Comparison of ENCODE assay signal across 29 cellular contexts in genomic region chrX:73401591-73402266, GRCh38. TPM values are rescaled to one million over a fixed set of nuclear protein-coding genes. Genes with fewer than 3 reads are reported as not detected.
DNase-seq lines count a peak whose midpoint lies in the region; ATAC-seq, FAIRE-seq and TF ChIP-seq lines count a peak whose summit lies in the region.
"Had no signal": no experiment of that assay in that cellular context is flagged by ENCODE, and none has a peak within 500 bp of the region (broad histone marks: within the 10 kb centered on the region; RNA-seq: fewer than 3 reads in every experiment).

No MANE protein-coding gene starts in this region.

- intact Hi-C loops in HepG2 (cut with micrococcal nuclease; ENCODE audit: unreplicated experiment) = no loop called here
- intact Hi-C loops in right lobe of liver (cut with DNase I) = no loop called here

- TF ChIP-seq CTCF in HepG2 (CRISPR knock-in tag; IDR thresholded peaks at IDR 0.05) = no peak
- TF ChIP-seq CTCF in right lobe of liver (IDR thresholded peaks at IDR 0.05) = no peak
- TF ChIP-seq CTCF in WTC11 (IDR thresholded peaks at IDR 0.05) = no peak
- no peak for TF ChIP-seq CTCF in mesothelial cell of epicardium (IDR thresholded peaks at IDR 0.05; ENCODE audit: unreplicated experiment)
- TF ChIP-seq CTCF in D721Med (IDR thresholded peaks at IDR 0.05; ENCODE audit: insufficient read depth, missing control alignments) = no peak

- H3K27me3 Mint-ChIP-seq in WTC11 (ENCODE audit: low read depth) (peaks cover 30% of the 10 kb centered on the region), mesothelial cell of epicardium (ENCODE audit: low read depth) (no peaks in the 10 kb centered on the region), T-cell (peaks cover 5 to 36% of the 10 kb centered on the region in 2 donors)
- H3K27me3 Mint-ChIP-seq: dendritic cell treated with granulocyte-macrophage colony-stimulating factor and Interleukin-4, amounts not matched to agents 40 ng/mL and 50 ng/mL, for 4 days; T-helper 17 cell; type B pancreatic cell had no signal

- H3K4me1 Mint-ChIP-seq in WTC11 = peaks cover 9% of the 10 kb centered on the region
- peaks cover 4% of the 10 kb centered on the region for H3K4me1 Mint-ChIP-seq in mesothelial cell of epicardium
- no peaks in the 10 kb centered on the region for H3K4me1 Mint-ChIP-seq in T-cell
- H3K4me1 Mint-ChIP-seq: activated naive CD4-positive, alpha-beta T cell treated with anti-CD3 and anti-CD28 coated beads, Interleukin-2, amount 50 U/mL, for 24 hours; T-helper 17 cell had no signal

- H3K27ac ChIP-seq in HepG2 (ENCODE audit: extremely low read length, insufficient read depth, low read length) (no peak overlapping the region), right lobe of liver (no peak overlapping the region)
- H3K27ac ChIP-seq: heart left ventricle, SJSA1 had no signal

- H3K4me1 ChIP-seq in HepG2 (ENCODE audit: insufficient read depth, low read length) = no peaks in the 10 kb centered on the region
- H3K4me1 ChIP-seq in right lobe of liver = peaks cover 0 to 17% (median 0%) of the 10 kb centered on the region in 4 donors
- H3K4me1 ChIP-seq: heart left ventricle, SJSA1 had no signal

- no peaks in the 10 kb centered on the region for H3K36me3 Mint-ChIP-seq in WTC11
- peaks cover 4% of the 10 kb centered on the region for H3K36me3 Mint-ChIP-seq in mesothelial cell of epicardium
- no peaks in the 10 kb centered on the region for H3K36me3 Mint-ChIP-seq in T-cell
- H3K36me3 Mint-ChIP-seq: activated naive CD4-positive, alpha-beta T cell treated with anti-CD3 and anti-CD28 coated beads, Interleukin-2, amount 50 U/mL, for 24 hours; type B pancreatic cell had no signal

- ATAC-seq in HepG2 (no peak), right lobe of liver (no peak), WTC11 (peak; percentile 39; the same call in 1 of the 2 replicates), GM19351 (IDR thresholded peaks at IDR 0.05; ENCODE audit: unreplicated experiment) (no peak), T-cell (replicated peaks in 1 of 4) (no peak)
- ATAC-seq: heart left ventricle, right cardiac atrium, T-helper 17 cell had no signal

- H3K27ac Mint-ChIP-seq in WTC11 (no peak overlapping the region), mesothelial cell of epicardium (no peak overlapping the region), T-cell (no peak overlapping the region)
- H3K27ac Mint-ChIP-seq: activated naive CD4-positive, alpha-beta T cell treated with anti-CD3 and anti-CD28 coated beads, Interleukin-2, amount 50 U/mL, for 24 hours; activated T-helper 1 cell treated with anti-CD3 and anti-CD28 coated beads, Interleukin-12 subunit alpha, Interleukin-12 subunit beta, Interleukin-2, Interleukin-4 antibody, amounts not matched to agents 30 ng/mL and 10 ng/mL and 1 ng/mL, durations not matched to agents 14 hours and 24 hours and 36 hours; dendritic cell treated with granulocyte-macrophage colony-stimulating factor and Interleukin-4, amounts not matched to agents 40 ng/mL and 50 ng/mL, for 4 days; T-helper 17 cell; type B pancreatic cell had no signal

- FAIRE-seq in HepG2 (lab: Jason Lieb, UNC) (no peak), D721Med (lab: Jason Lieb, UNC) (no peak)

- TF ChIP-seq RAD21 in HepG2 (CRISPR knock-in tag; IDR thresholded peaks at IDR 0.05) = no peak

- H3K4me3 Mint-ChIP-seq in WTC11 (no peak overlapping the region), mesothelial cell of epicardium (peak overlapping the region; percentile 15), T-cell (no peak overlapping the region)
- H3K4me3 Mint-ChIP-seq: activated naive CD4-positive, alpha-beta T cell treated with anti-CD3 and anti-CD28 coated beads, Interleukin-2, amount 50 U/mL, for 24 hours; activated T-helper 1 cell treated with anti-CD3 and anti-CD28 coated beads, Interleukin-12 subunit alpha, Interleukin-12 subunit beta, Interleukin-2, Interleukin-4 antibody, amounts not matched to agents 30 ng/mL and 10 ng/mL and 1 ng/mL, durations not matched to agents 14 hours and 24 hours and 36 hours; dendritic cell treated with granulocyte-macrophage colony-stimulating factor and Interleukin-4, amounts not matched to agents 40 ng/mL and 50 ng/mL, for 4 days; T-helper 17 cell; type B pancreatic cell had no signal

- no peak overlapping the region for H3K4me2 ChIP-seq in HepG2 (ENCODE audit: low read depth, low read length)

- H3K4me3 ChIP-seq in HepG2 (replicated peaks in 1 of 3; ENCODE audit: insufficient read depth in 1 of 3, low read depth in 2 of 3, low read length in 3 of 3) (no peak overlapping the region), right lobe of liver (no peak overlapping the region)
- H3K4me3 ChIP-seq: heart left ventricle, SJSA1 had no signal

- H3K9ac ChIP-seq in HepG2 (ENCODE audit: insufficient read depth, low read depth, low read length) = no peak overlapping the region

- BruUV-seq in HepG2 (replicated peaks; lab: Mats Ljungman, UMichigan) = no TSS peak

- TF ChIP-seq POLR2A in HepG2 (IDR thresholded peaks at IDR 0.05; ENCODE audit: insufficient read depth in 1 of 2, low read depth in 2 of 2, low read length in 2 of 2) = no peak
- TF ChIP-seq POLR2A in right lobe of liver (IDR thresholded peaks at IDR 0.05) = no peak

- TF ChIP-seq EP300 in HepG2 (IDR thresholded peaks at IDR 0.05; ENCODE audit: low read depth in 2 of 2, low read length in 2 of 2) (no peak), HepG2 (CRISPR knock-in tag; IDR thresholded peaks at IDR 0.05; ENCODE audit: borderline replicate concordance) (no peak)

- in situ Hi-C loops in HepG2 (cut with HindIII; ENCODE audit: extremely low pct_ligation_motif_present, low pct_unique_long_range_greater_than_20kb) = no loop called here

- H4K20me1 ChIP-seq in HepG2 (ENCODE audit: insufficient read depth, low read length) = no peaks in the 10 kb centered on the region

- POLR2A ChIA-PET in HepG2 (lab: Yijun Ruan, JAX) (no interaction called here), WTC11 (lab: Charles Lee) (no interaction called here), T-cell (lab: Charles Lee) (no interaction called here)

- H3K9me3 Mint-ChIP-seq in WTC11 (peaks cover 15% of the 10 kb centered on the region), mesothelial cell of epicardium (peaks cover 28% of the 10 kb centered on the region), T-cell (peaks cover 0 to 8% (median 0%) of the 10 kb centered on the region in 3 donors)
- H3K9me3 Mint-ChIP-seq: activated naive CD4-positive, alpha-beta T cell treated with anti-CD3 and anti-CD28 coated beads, Interleukin-2, amount 50 U/mL, for 24 hours; activated T-helper 1 cell treated with anti-CD3 and anti-CD28 coated beads, Interleukin-12 subunit alpha, Interleukin-12 subunit beta, Interleukin-2, Interleukin-4 antibody, amounts not matched to agents 30 ng/mL and 10 ng/mL and 1 ng/mL, durations not matched to agents 14 hours and 24 hours and 36 hours; dendritic cell treated with granulocyte-macrophage colony-stimulating factor and Interleukin-4, amounts not matched to agents 40 ng/mL and 50 ng/mL, for 4 days; type B pancreatic cell had no signal

- H3K36me3 ChIP-seq in HepG2 (replicated peaks in 1 of 2; ENCODE audit: control insufficient read depth in 1 of 2, insufficient read depth in 2 of 2, low read length in 2 of 2) (no peaks in the 10 kb centered on the region), right lobe of liver (no peaks in the 10 kb centered on the region)
- H3K36me3 ChIP-seq: heart left ventricle, SJSA1 had no signal

- H3K27me3 ChIP-seq in HepG2 (ENCODE audit: control insufficient read depth in 1 of 2, insufficient read depth in 2 of 2, low read length in 2 of 2) (no peaks in the 10 kb centered on the region), right lobe of liver (no peaks in the 10 kb centered on the region)
- H3K27me3 ChIP-seq: SJSA1 had no signal

- H3K9me3 ChIP-seq in HepG2 (ENCODE audit: low read length) = no peaks in the 10 kb centered on the region
- no peaks in the 10 kb centered on the region for H3K9me3 ChIP-seq in right lobe of liver
- H3K9me3 ChIP-seq: SJSA1 had no signal

- WGBS in HepG2 (ENCODE audit: low lambda C conversion rate) = no CpG with 5 or more reads among the region's 9 CpGs
- WGBS in right lobe of liver (ENCODE audit: insufficient coverage, low coverage, low lambda C conversion rate, missing lambda C conversion rate) = 15% methylated on average over 4 of the region's 9 CpGs

- no peak for DNase-seq in HepG2 (ENCODE audit: low spot score)
- DNase-seq in right lobe of liver = no peak
- DNase-seq in WTC11 (ENCODE audit: low spot score) = peak; percentile 25
- DNase-seq in mesothelial cell of epicardium (ENCODE audit: low spot score in 2 of 2, unreplicated experiment in 2 of 2) = no peak
- no peak for DNase-seq in middle frontal gyrus (ENCODE audit: extremely low spot score, low spot score)
- DNase-seq in D721Med (ENCODE audit: insufficient read length, low spot score) = no peak
- no peak for DNase-seq in T-cell
- DNase-seq: activated CD4-positive, alpha-beta T cell treated with anti-CD3 and anti-CD28 coated beads, Interleukin-2, amount 50 U/mL, for 1 hour; aorta; COR-L47; heart left ventricle; MM.1S; NCI-H345; NK-92 treated with Interleukin-12 subunit alpha and Interleukin-12 subunit beta, amount 100 ng/mL, for 24 hours; occipital lobe; right cardiac atrium; stimulated activated CD8-positive, alpha-beta memory T cell treated with anti-CD3 and anti-CD28 coated beads, Interleukin-4, amount 100 ng/mL, for 48 hours; T-helper 17 cell had no signal

- no peaks in the 10 kb centered on the region for H3K79me2 ChIP-seq in HepG2 (ENCODE audit: insufficient read depth, low read length)

- CTCF ChIA-PET in HepG2 (lab: Yijun Ruan, JAX; ENCODE audit: low intra/inter-chr PET ratio, low total read pairs) = no interaction called here
- CTCF ChIA-PET in WTC11 (lab: Charles Lee) = interaction anchor here (1.1 to 1.5 kb wide), 4 partner anchors 8 to 509 kb away, joined by 3 to 6 read pairs (median 4); no protein-coding TSS in a partner anchor
- CTCF ChIA-PET in T-cell (lab: Charles Lee) = no interaction called here

- H2AFZ ChIP-seq in HepG2 (ENCODE audit: low read length) = no peak overlapping the region

RNA-seq across cellular contexts. Expression of gene CDX4, which starts 45.1 kb away (rescaled TPM):
- total RNA-seq in HepG2 (2016; rRNA removed; fragmentation: Illumina TruSeq; extraction: Trizol) (not detected in 2 replicates), right lobe of liver (not detected), WTC11 (2021) (2.4 to 5.2 TPM (median 4.6 TPM) in 3 replicates), mesothelial cell of epicardium (not detected in 3 replicates), T-cell (not detected)
- not detected in 2 replicates for total RNA-seq in HepG2 (2016; cell fraction: cytosol; rRNA removed; fragmentation: Illumina TruSeq; extraction: Trizol; ENCODE audit: low read depth)
- total RNA-seq in HepG2 (2016; cell fraction: insoluble cytoplasmic fraction; rRNA removed; fragmentation: Illumina TruSeq; extraction: Trizol) = not detected in 2 replicates
- total RNA-seq in HepG2 (2016; cell fraction: membrane; rRNA removed; fragmentation: Illumina TruSeq; extraction: Trizol) = not detected in 2 replicates
- not detected in 2 replicates for total RNA-seq in HepG2 (2016; cell fraction: nucleus; rRNA removed; fragmentation: Illumina TruSeq; extraction: Trizol)
- polyA plus RNA-seq in HepG2 (2011; rRNA removed) = not detected in 2 replicates
- not detected in 2 replicates for polyA plus RNA-seq in HepG2 (2011; cell fraction: cytosol; rRNA removed)
- not detected in 2 replicates for polyA plus RNA-seq in HepG2 (2011; cell fraction: nucleus; rRNA removed)
- polyA plus RNA-seq in HepG2 (2012) = not detected in 2 replicates
- polyA plus RNA-seq in HepG2 (2016; cell fraction: cytosol; fragmentation: Illumina TruSeq; extraction: Trizol; ENCODE audit: low read depth) = not detected in 2 replicates
- not detected in 2 replicates for polyA plus RNA-seq in HepG2 (2016; cell fraction: insoluble cytoplasmic fraction; fragmentation: Illumina TruSeq; extraction: Trizol; ENCODE audit: low read depth)
- not detected in 2 replicates for polyA plus RNA-seq in HepG2 (2016; cell fraction: membrane; fragmentation: Illumina TruSeq; extraction: Trizol; ENCODE audit: low read depth)
- polyA plus RNA-seq in HepG2 (2016; cell fraction: nucleus; fragmentation: Illumina TruSeq; extraction: Trizol; ENCODE audit: insufficient read depth, low read depth) = not detected in 2 replicates
- not detected in 2 replicates for polyA minus RNA-seq in HepG2 (2011; rRNA and poly(A)+ RNA removed; ENCODE audit: low replicate concordance)
- polyA minus RNA-seq in HepG2 (2011; cell fraction: cytosol; rRNA and poly(A)+ RNA removed) = not detected in 2 replicates
- polyA minus RNA-seq in HepG2 (2011; cell fraction: nucleus; rRNA and poly(A)+ RNA removed) = not detected in 2 replicates
- total RNA-seq: A673; activated T-helper 1 cell treated with anti-CD3 and anti-CD28 coated beads, Interleukin-12 subunit alpha, Interleukin-12 subunit beta, Interleukin-2, Interleukin-4 antibody, amounts not matched to agents 30 ng/mL and 10 ng/mL and 1 ng/mL, durations not matched to agents 14 hours and 24 hours and 36 hours; aorta; cardiac septum; H4; heart left ventricle; liver; occipital lobe; right cardiac atrium; SJSA1; T-helper 17 cell had no signal
- polyA plus RNA-seq: aorta, BJ, heart left ventricle, liver, right cardiac atrium had no signal

Comparison
In these comparisons a context has a peak if more than half of its experiments do, and no peak if none do; other contexts are left out.
1. Of the 50 proteins assayed by ChIP-seq in both HepG2 and WTC11: peak only in HepG2: ZNF281; only in WTC11: none; in both: none; in neither: 49.